Comparison of ENCODE assay signal across 13 cellular contexts in genomic region chr5:139181835-139182452, GRCh38. TPM values are rescaled to one million over a fixed set of nuclear protein-coding genes. Genes with fewer than 3 reads are reported as not detected.
DNase-seq lines count a peak whose midpoint lies in the region; FAIRE-seq and TF ChIP-seq lines count a peak whose summit lies in the region.
"Had no signal": no experiment of that assay in that cellular context is flagged by ENCODE, and none has a peak within 500 bp of the region (broad histone marks: within the 10 kb centered on the region; RNA-seq: fewer than 3 reads in every experiment).

No MANE protein-coding gene starts in this region.

- FAIRE-seq in D721Med (lab: Jason Lieb, UNC): no peak

- DNase-seq in NCI-H2227 (lab: John Stamatoyannopoulos, UW; ENCODE audit: unreplicated experiment) (peak; percentile 19), NCI-H2227 treated with DMSO at 0.1 percent for 48 hours (lab: John Stamatoyannopoulos, UW) (no peak), RPMI7951 (ENCODE audit: low read depth) (peak; percentile 57), fibroblast of villous mesenchyme (ENCODE audit: low read depth) (peak; percentile 70), middle frontal gyrus (ENCODE audit: extremely low spot score, low spot score) (no peak), D721Med (ENCODE audit: insufficient read length, low spot score) (no peak), T-helper 2 cell (no peak)
- DNase-seq: activated CD8-positive, alpha-beta memory T cell treated with anti-CD3 and anti-CD28 coated beads, Interleukin-2, amount 50 U/mL, for 4 hours; dorsolateral prefrontal cortex; lower lobe of right lung; NCI-H1092 treated with DMSO at 0.1 percent for 48 hours; SK-N-SH had no signal

- no peak for TF ChIP-seq CTCF in fibroblast of villous mesenchyme (IDR thresholded peaks at IDR 0.05; ENCODE audit: insufficient read depth, low read depth, low read length)
- TF ChIP-seq CTCF in D721Med (IDR thresholded peaks at IDR 0.05; ENCODE audit: insufficient read depth, missing control alignments): no peak

- H3K9me3 ChIP-seq in thymus (ENCODE audit: control insufficient read depth): no peaks in the 10 kb centered on the region
- H3K9me3 ChIP-seq: lower lobe of right lung, SK-N-SH had no signal

- H3K4me3 ChIP-seq in fibroblast of villous mesenchyme (ENCODE audit: low read depth, low read length) (no peak overlapping the region), thymus (ENCODE audit: low read length) (no peak overlapping the region)
- H3K4me3 ChIP-seq: dorsolateral prefrontal cortex, lower lobe of right lung had no signal

- peak overlapping the region; percentile 22 for H3K27ac ChIP-seq in thymus (ENCODE audit: low read depth)
- H3K27ac ChIP-seq: lower lobe of right lung had no signal

- no peaks in the 10 kb centered on the region for H3K27me3 ChIP-seq in thymus (ENCODE audit: control insufficient read depth, insufficient read depth)
- H3K27me3 ChIP-seq: dorsolateral prefrontal cortex had no signal

- peaks cover 3% of the 10 kb centered on the region for H3K4me1 ChIP-seq in thymus (ENCODE audit: control insufficient read depth, insufficient read depth, low read length)

- H3K36me3 ChIP-seq in thymus (ENCODE audit: control insufficient read depth, insufficient read depth): no peaks in the 10 kb centered on the region
- H3K36me3 ChIP-seq: lower lobe of right lung had no signal

- WGBS in thymus: 95% methylated on average over 8 of the region's 8 CpGs

RNA-seq across cellular contexts. Expression of gene SIL1, which starts 16.2 kb away (rescaled TPM):
- 21.4 and 24.9 TPM in 2 replicates for total RNA-seq in RPMI7951 (2014; rRNA removed; shearing (Covaris generic))
- total RNA-seq in fibroblast of villous mesenchyme: 53.5 and 57.0 TPM in 2 replicates
- 30.2 TPM for polyA plus RNA-seq in thymus

Comparison
In these comparisons a context has a peak if more than half of its experiments do, and no peak if none do; other contexts are left out.
1. DNase-seq: peak in NCI-H2227 (single experiment), RPMI7951 (single experiment) and fibroblast of villous mesenchyme (single experiment); none in NCI-H2227 treated with DMSO at 0.1 percent for 48 hours (single experiment), middle frontal gyrus (single experiment), D721Med (single experiment) and T-helper 2 cell (0 of 5).